2 cellular contexts compared by ENCODE assay signal in genomic region chr5:139982157-139982974, GRCh38.
TF ChIP-seq lines count a peak whose summit lies in the region.

No MANE protein-coding gene starts in this region.

TF ChIP-seq in HCT116, 20 proteins besides CTCF, POLR2A, EP300 and RAD21 (continued from another document):
- TF ChIP-seq, protein P1, sequence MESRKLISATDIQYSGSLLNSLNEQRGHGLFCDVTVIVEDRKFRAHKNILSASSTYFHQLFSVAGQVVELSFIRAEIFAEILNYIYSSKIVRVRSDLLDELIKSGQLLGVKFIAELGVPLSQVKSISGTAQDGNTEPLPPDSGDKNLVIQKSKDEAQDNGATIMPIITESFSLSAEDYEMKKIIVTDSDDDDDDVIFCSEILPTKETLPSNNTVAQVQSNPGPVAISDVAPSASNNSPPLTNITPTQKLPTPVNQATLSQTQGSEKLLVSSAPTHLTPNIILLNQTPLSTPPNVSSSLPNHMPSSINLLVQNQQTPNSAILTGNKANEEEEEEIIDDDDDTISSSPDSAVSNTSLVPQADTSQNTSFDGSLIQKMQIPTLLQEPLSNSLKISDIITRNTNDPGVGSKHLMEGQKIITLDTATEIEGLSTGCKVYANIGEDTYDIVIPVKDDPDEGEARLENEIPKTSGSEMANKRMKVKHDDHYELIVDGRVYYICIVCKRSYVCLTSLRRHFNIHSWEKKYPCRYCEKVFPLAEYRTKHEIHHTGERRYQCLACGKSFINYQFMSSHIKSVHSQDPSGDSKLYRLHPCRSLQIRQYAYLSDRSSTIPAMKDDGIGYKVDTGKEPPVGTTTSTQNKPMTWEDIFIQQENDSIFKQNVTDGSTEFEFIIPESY (IDR thresholded peaks at IDR 0.05; ENCODE audit: extremely low read depth, insufficient replicate concordance, low read length) = no peak
- TF ChIP-seq ZNF274 (IDR thresholded peaks at IDR 0.05; ENCODE audit: low read depth, low read length) (no peak), REST (IDR thresholded peaks at IDR 0.05; ENCODE audit: low read depth) (no peak), YY1 (IDR thresholded peaks at IDR 0.05; ENCODE audit: extremely low read depth, insufficient replicate concordance, low read depth, low read length) (no peak), SP1 (IDR thresholded peaks at IDR 0.05; ENCODE audit: low read depth) (no peak), ATF3 (IDR thresholded peaks at IDR 0.05) (no peak), CEBPB (IDR thresholded peaks at IDR 0.05; ENCODE audit: low read depth) (no peak), SIN3A (IDR thresholded peaks at IDR 0.05; ENCODE audit: low read depth) (no peak)

TF ChIP-seq in SK-N-SH, 30 proteins besides CTCF, POLR2A, EP300 and RAD21 (continued from another document):
- TF ChIP-seq, protein P1 (IDR thresholded peaks at IDR 0.05; ENCODE audit: borderline replicate concordance, low read depth) = no peak
- TF ChIP-seq CHD2 (IDR thresholded peaks at IDR 0.05; ENCODE audit: low read length, partially characterized antibody) = no peak
- TF ChIP-seq FOSL2 (IDR thresholded peaks at IDR 0.05; ENCODE audit: borderline replicate concordance, low read depth) = peak; percentile 29; the same call in 1 of the 2 replicates
- TF ChIP-seq, protein P2, sequence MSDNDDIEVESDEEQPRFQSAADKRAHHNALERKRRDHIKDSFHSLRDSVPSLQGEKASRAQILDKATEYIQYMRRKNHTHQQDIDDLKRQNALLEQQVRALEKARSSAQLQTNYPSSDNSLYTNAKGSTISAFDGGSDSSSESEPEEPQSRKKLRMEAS (IDR thresholded peaks at IDR 0.05; ENCODE audit: low read depth) = peak; percentile 68; the same call in 1 of the 2 replicates
- peak; percentile 45; the same call in 1 of the 2 replicates for TF ChIP-seq TEAD4 (IDR thresholded peaks at IDR 0.05; ENCODE audit: borderline replicate concordance, insufficient read depth)
- TF ChIP-seq, protein P3, sequence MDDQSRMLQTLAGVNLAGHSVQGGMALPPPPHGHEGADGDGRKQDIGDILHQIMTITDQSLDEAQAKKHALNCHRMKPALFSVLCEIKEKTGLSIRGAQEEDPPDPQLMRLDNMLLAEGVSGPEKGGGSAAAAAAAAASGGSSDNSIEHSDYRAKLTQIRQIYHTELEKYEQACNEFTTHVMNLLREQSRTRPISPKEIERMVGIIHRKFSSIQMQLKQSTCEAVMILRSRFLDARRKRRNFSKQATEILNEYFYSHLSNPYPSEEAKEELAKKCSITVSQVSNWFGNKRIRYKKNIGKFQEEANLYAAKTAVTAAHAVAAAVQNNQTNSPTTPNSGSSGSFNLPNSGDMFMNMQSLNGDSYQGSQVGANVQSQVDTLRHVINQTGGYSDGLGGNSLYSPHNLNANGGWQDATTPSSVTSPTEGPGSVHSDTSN (IDR thresholded peaks at IDR 0.05) = peak; percentile 93
- 0 out of 2 replicates have a peak, but pooled peaks have one; percentile 54 for TF ChIP-seq SIN3A (IDR thresholded peaks at IDR 0.05; ENCODE audit: borderline replicate concordance, low read depth, low read length)
- TF ChIP-seq, protein P4, sequence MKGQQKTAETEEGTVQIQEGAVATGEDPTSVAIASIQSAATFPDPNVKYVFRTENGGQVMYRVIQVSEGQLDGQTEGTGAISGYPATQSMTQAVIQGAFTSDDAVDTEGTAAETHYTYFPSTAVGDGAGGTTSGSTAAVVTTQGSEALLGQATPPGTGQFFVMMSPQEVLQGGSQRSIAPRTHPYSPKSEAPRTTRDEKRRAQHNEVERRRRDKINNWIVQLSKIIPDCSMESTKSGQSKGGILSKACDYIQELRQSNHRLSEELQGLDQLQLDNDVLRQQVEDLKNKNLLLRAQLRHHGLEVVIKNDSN (IDR thresholded peaks at IDR 0.05; ENCODE audit: borderline replicate concordance, low read depth) = peak; percentile 92
- TF ChIP-seq TCF12 (IDR thresholded peaks at IDR 0.05) = peak; percentile 98
- TF ChIP-seq NFIC (IDR thresholded peaks at IDR 0.05; ENCODE audit: borderline replicate concordance) = peak; percentile 98
- peak; percentile 73 for TF ChIP-seq JUND (IDR thresholded peaks at IDR 0.05)
- TF ChIP-seq FOXJ3 (CRISPR knock-in tag; IDR thresholded peaks at IDR 0.05) = no peak
- TF ChIP-seq, protein P5, sequence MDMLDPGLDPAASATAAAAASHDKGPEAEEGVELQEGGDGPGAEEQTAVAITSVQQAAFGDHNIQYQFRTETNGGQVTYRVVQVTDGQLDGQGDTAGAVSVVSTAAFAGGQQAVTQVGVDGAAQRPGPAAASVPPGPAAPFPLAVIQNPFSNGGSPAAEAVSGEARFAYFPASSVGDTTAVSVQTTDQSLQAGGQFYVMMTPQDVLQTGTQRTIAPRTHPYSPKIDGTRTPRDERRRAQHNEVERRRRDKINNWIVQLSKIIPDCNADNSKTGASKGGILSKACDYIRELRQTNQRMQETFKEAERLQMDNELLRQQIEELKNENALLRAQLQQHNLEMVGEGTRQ (IDR thresholded peaks at IDR 0.05; ENCODE audit: borderline replicate concordance, low read depth, low read length) = peak; percentile 60
- TF ChIP-seq REST (IDR thresholded peaks at IDR 0.05; ENCODE audit: low read depth, low read length) = 0 out of 2 replicates have a peak, but pooled peaks have one; percentile 23
- TF ChIP-seq ELF1 (IDR thresholded peaks at IDR 0.05) = 0 out of 2 replicates have a peak, but pooled peaks have one; percentile 21
